17 cellular contexts compared by ENCODE assay signal in the genomic region with DNA sequence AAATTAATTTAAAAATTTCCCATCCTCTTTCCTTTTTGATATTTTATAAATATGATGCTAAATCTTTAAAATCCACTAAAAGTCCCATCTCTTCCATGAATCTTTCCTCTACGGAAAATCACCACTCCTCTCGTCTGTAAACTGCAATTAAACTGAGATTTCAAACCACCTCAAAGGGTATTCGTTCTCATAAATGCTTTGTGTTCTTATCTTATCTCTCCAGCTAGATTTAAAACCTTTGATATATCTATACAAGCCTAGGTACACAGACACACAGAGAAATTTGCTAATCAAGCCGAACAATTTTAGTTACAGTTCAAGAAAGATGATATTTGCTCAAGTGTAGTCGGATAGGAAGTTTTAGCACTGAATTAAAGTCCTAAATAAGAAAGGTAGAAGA.
DNase-seq lines count a peak whose midpoint lies in the region; ATAC-seq and TF ChIP-seq lines count a peak whose summit lies in the region.
"Had no signal": no experiment of that assay in that cellular context is flagged by ENCODE, and none has a peak within 500 bp of the region (broad histone marks: within the 10 kb centered on the region; RNA-seq: fewer than 3 reads in every experiment).

No MANE protein-coding gene starts in this region.

- peaks cover 15% of the 10 kb centered on the region; the same call in 1 of the 2 replicates for H3K4me1 ChIP-seq in GM23338 (ENCODE audit: insufficient read depth)
- H3K4me1 ChIP-seq in naive thymus-derived CD4-positive, alpha-beta T cell (ENCODE audit: control insufficient read depth in 2 of 2, insufficient read depth in 2 of 2, low read length in 2 of 2), result no peaks in the 10 kb centered on the region
- H3K4me1 ChIP-seq: HAP-1 had no signal

- no peak overlapping the region for H3K4me3 ChIP-seq in GM23338
- no peak overlapping the region for H3K4me3 ChIP-seq in Jurkat, Clone E6-1 (ENCODE audit: low read length)
- no peak overlapping the region for H3K4me3 ChIP-seq in naive thymus-derived CD4-positive, alpha-beta T cell (ENCODE audit: low read length)
- H3K4me3 ChIP-seq: GM12878, HAP-1 had no signal

- no peak overlapping the region for H3K4me2 ChIP-seq in GM23338

- peaks cover 18% of the 10 kb centered on the region for H3K9me2 ChIP-seq in GM23338 (ENCODE audit: insufficient read depth)

- no peak overlapping the region for H2AFZ ChIP-seq in GM23338

- H3F3A ChIP-seq in GM23338 (replicated peaks; ENCODE audit: low read depth), result no peaks in the 10 kb centered on the region

- H3K79me2 ChIP-seq in GM23338 (replicated peaks; ENCODE audit: insufficient read depth), result no peaks in the 10 kb centered on the region

- H3K36me3 ChIP-seq in GM23338 (ENCODE audit: insufficient read depth), result no peaks in the 10 kb centered on the region
- H3K36me3 ChIP-seq in naive thymus-derived CD4-positive, alpha-beta T cell (ENCODE audit: control insufficient read depth in 2 of 3, insufficient read depth in 3 of 3, low read length in 3 of 3), result no peaks in the 10 kb centered on the region
- H3K36me3 ChIP-seq: HAP-1 had no signal

- no peaks in the 10 kb centered on the region; the same call in 2 of the 3 replicates for H3K9me3 Mint-ChIP-seq in GM23338
- H3K9me3 Mint-ChIP-seq in naive thymus-derived CD4-positive, alpha-beta T cell, result peaks cover 0 to 20% (median 0%) of the 10 kb centered on the region in 11 donors
- H3K9me3 Mint-ChIP-seq: CD8-positive, alpha-beta T cell had no signal

- no peaks in the 10 kb centered on the region for H3K27me3 Mint-ChIP-seq in GM23338 (ENCODE audit: insufficient read depth, low read depth, poor library complexity)
- H3K27me3 Mint-ChIP-seq in naive thymus-derived CD4-positive, alpha-beta T cell, result peaks cover 7 to 24% (median 16%) of the 10 kb centered on the region in 5 donors

- no peak overlapping the region for H3K4me3 Mint-ChIP-seq in GM23338
- H3K4me3 Mint-ChIP-seq in naive thymus-derived CD4-positive, alpha-beta T cell, result no peak overlapping the region
- H3K4me3 Mint-ChIP-seq: CD4-positive, CD25-positive, alpha-beta regulatory T cell; CD8-positive, alpha-beta T cell had no signal

- TF ChIP-seq CTCF in GM23338 (conservative IDR thresholded peaks at IDR 0.05; ENCODE audit: low read depth in 2 of 2) (no peak), VCaP (conservative IDR thresholded peaks at IDR 0.05) (no peak)

- H3K27me3 ChIP-seq in GM23338 (ENCODE audit: insufficient read depth), result no peaks in the 10 kb centered on the region
- H3K27me3 ChIP-seq in naive thymus-derived CD4-positive, alpha-beta T cell (ENCODE audit: control insufficient read depth in 2 of 2, insufficient read depth in 2 of 2, low read length in 2 of 2), result no peaks in the 10 kb centered on the region

- H3K27ac Mint-ChIP-seq in GM23338, result 0 out of 2 replicates have a peak overlapping the region, but pooled peaks have one; percentile 25
- H3K27ac Mint-ChIP-seq in naive thymus-derived CD4-positive, alpha-beta T cell, result no peak overlapping the region
- H3K27ac Mint-ChIP-seq: CD4-positive, CD25-positive, alpha-beta regulatory T cell; CD8-positive, alpha-beta T cell had no signal

- no peaks in the 10 kb centered on the region for H3K9me3 ChIP-seq in naive thymus-derived CD4-positive, alpha-beta T cell (ENCODE audit: control insufficient read depth in 2 of 3, low read length in 3 of 3)
- H3K9me3 ChIP-seq: HAP-1 had no signal

- H3K27ac ChIP-seq in GM23338 (ENCODE audit: low read depth), result no peak overlapping the region
- H3K27ac ChIP-seq in VCaP, result peak overlapping the region; percentile 25
- H3K27ac ChIP-seq in naive thymus-derived CD4-positive, alpha-beta T cell (ENCODE audit: low read depth, low read length), result no peak overlapping the region
- no peak overlapping the region for H3K27ac ChIP-seq in substantia nigra (ENCODE audit: low read depth, low read length, poor library complexity, severe bottlenecking)

- POLR2A ChIA-PET in naive thymus-derived CD4-positive, alpha-beta T cell (lab: Charles Lee), result no interaction called here

- DNase-seq in GM23338 (ENCODE audit: low spot score), result no peak
- peak; percentile 47 for DNase-seq in Jurkat, Clone E6-1 (ENCODE audit: low read depth, low spot score)
- DNase-seq in activated naive CD4-positive, alpha-beta T cell (lab: John Stamatoyannopoulos, UW), result no peak
- no peak for DNase-seq in naive thymus-derived CD4-positive, alpha-beta T cell
- DNase-seq in sciatic nerve (ENCODE audit: low spot score), result no peak
- DNase-seq in substantia nigra (lab: John Stamatoyannopoulos, UW), result no peak
- DNase-seq: C1 segment of cervical spinal cord; CD4-positive, CD25-positive, alpha-beta regulatory T cell; CD8-positive, alpha-beta T cell; DMS 273 treated with DMSO at 0.1 percent for 48 hours; DMS79; EL; GDM1; GOT3 had no signal

- ATAC-seq in GM23338 (no peak), sciatic nerve (no peak)
- ATAC-seq in naive thymus-derived CD4-positive, alpha-beta T cell, result no peak
- ATAC-seq: CD8-positive, alpha-beta T cell; GM12878 had no signal

- no peaks in the 10 kb centered on the region for H4K20me1 ChIP-seq in GM23338 (replicated peaks; ENCODE audit: insufficient read depth)

- CTCF ChIA-PET in naive thymus-derived CD4-positive, alpha-beta T cell (lab: Charles Lee), result no interaction called here

- no peaks in the 10 kb centered on the region; the same call in 2 of the 3 replicates for H3K36me3 Mint-ChIP-seq in GM23338 (ENCODE audit: low read depth)
- peaks cover 0 to 43% (median 0%) of the 10 kb centered on the region in 5 donors for H3K36me3 Mint-ChIP-seq in naive thymus-derived CD4-positive, alpha-beta T cell
- H3K36me3 Mint-ChIP-seq: CD4-positive, CD25-positive, alpha-beta regulatory T cell; CD8-positive, alpha-beta T cell had no signal

- intact Hi-C loops in naive thymus-derived CD4-positive, alpha-beta T cell (cut with micrococcal nuclease), result no loop called here
- intact Hi-C loops in sciatic nerve (cut with DNase I), result loop anchor here (5.0 kb wide), 1 partner anchor 996 kb away; no protein-coding TSS in a partner anchor

- peaks cover 23% of the 10 kb centered on the region for H3K4me1 Mint-ChIP-seq in GM23338
- H3K4me1 Mint-ChIP-seq in naive thymus-derived CD4-positive, alpha-beta T cell, result peaks cover 0 to 28% (median 0%) of the 10 kb centered on the region in 7 donors

TF ChIP-seq in GM23338, 12 proteins besides CTCF, POLR2A, EP300 and RAD21 (continues in another document):
- TF ChIP-seq ZNF331 (CRISPR knock-in tag; IDR thresholded peaks at IDR 0.05; ENCODE audit: low read depth) (no peak), CREB1 (CRISPR knock-in tag; IDR thresholded peaks at IDR 0.05; ENCODE audit: low read depth) (no peak), JUNB (IDR thresholded peaks at IDR 0.05; ENCODE audit: unreplicated experiment) (no peak)
- TF ChIP-seq, protein P1, sequence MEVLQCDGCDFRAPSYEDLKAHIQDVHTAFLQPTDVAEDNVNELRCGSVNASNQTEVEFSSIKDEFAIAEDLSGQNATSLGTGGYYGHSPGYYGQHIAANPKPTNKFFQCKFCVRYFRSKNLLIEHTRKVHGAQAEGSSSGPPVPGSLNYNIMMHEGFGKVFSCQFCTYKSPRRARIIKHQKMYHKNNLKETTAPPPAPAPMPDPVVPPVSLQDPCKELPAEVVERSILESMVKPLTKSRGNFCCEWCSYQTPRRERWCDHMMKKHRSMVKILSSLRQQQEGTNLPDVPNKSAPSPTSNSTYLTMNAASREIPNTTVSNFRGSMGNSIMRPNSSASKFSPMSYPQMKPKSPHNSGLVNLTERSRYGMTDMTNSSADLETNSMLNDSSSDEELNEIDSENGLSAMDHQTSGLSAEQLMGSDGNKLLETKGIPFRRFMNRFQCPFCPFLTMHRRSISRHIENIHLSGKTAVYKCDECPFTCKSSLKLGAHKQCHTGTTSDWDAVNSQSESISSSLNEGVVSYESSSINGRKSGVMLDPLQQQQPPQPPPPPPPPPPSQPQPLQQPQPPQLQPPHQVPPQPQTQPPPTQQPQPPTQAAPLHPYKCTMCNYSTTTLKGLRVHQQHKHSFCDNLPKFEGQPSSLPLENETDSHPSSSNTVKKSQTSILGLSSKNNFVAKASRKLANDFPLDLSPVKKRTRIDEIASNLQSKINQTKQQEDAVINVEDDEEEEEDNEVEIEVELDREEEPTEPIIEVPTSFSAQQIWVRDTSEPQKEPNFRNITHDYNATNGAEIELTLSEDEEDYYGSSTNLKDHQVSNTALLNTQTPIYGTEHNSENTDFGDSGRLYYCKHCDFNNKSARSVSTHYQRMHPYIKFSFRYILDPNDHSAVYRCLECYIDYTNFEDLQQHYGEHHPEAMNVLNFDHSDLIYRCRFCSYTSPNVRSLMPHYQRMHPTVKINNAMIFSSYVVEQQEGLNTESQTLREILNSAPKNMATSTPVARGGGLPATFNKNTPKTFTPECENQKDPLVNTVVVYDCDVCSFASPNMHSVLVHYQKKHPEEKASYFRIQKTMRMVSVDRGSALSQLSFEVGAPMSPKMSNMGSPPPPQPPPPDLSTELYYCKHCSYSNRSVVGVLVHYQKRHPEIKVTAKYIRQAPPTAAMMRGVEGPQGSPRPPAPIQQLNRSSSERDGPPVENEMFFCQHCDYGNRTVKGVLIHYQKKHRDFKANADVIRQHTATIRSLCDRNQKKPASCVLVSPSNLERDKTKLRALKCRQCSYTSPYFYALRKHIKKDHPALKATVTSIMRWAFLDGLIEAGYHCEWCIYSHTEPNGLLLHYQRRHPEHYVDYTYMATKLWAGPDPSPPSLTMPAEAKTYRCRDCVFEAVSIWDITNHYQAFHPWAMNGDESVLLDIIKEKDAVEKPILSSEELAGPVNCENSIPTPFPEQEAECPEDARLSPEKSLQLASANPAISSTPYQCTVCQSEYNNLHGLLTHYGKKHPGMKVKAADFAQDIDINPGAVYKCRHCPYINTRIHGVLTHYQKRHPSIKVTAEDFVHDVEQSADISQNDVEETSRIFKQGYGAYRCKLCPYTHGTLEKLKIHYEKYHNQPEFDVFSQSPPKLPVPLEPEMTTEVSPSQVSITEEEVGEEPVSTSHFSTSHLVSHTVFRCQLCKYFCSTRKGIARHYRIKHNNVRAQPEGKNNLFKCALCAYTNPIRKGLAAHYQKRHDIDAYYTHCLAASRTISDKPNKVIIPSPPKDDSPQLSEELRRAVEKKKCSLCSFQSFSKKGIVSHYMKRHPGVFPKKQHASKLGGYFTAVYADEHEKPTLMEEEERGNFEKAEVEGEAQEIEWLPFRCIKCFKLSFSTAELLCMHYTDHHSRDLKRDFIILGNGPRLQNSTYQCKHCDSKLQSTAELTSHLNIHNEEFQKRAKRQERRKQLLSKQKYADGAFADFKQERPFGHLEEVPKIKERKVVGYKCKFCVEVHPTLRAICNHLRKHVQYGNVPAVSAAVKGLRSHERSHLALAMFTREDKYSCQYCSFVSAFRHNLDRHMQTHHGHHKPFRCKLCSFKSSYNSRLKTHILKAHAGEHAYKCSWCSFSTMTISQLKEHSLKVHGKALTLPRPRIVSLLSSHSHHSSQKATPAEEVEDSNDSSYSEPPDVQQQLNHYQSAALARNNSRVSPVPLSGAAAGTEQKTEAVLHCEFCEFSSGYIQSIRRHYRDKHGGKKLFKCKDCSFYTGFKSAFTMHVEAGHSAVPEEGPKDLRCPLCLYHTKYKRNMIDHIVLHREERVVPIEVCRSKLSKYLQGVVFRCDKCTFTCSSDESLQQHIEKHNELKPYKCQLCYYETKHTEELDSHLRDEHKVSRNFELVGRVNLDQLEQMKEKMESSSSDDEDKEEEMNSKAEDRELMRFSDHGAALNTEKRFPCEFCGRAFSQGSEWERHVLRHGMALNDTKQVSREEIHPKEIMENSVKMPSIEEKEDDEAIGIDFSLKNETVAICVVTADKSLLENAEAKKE (CRISPR knock-in tag; IDR thresholded peaks at IDR 0.05), result no peak
